In the genomic region with DNA sequence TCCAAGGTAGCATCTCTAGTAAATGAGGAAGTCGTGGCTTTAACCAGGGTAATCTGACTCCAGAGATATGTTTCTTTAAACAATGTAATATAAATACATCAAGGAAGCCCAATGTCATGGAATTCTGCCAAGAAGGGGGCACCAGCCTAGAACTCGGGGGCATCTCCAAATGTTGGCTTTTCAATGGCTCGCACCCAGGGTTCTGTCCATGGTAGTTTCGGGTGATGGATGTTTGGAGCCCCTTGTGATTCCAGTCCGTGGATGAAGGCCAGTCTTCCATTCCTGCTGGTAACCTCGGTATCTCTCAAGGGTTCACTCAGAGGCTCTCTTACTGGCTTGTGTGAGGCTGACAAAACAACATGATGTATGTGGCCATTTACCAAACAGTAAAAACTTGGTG, we compare ENCODE assay signal across 28 cellular contexts.
"Had no signal": no experiment of that assay in that cellular context is flagged by ENCODE, and none has a peak within 500 bp of the region (broad histone marks: within the 10 kb centered on the region; RNA-seq: fewer than 3 reads in every experiment).

No MANE protein-coding gene starts in this region.

- H3K9me3 ChIP-seq: stomach, suprapubic skin, testis, thoracic aorta, thyroid gland, tibial artery, tibial nerve, transverse colon, upper lobe of left lung, upper lobe of right lung, uterus, vagina had no signal

- H3K4me1 Mint-ChIP-seq: stimulated activated effector memory CD8-positive, alpha-beta T cell treated with anti-CD3 and anti-CD28 coated beads, Interleukin-12 subunit alpha, Interleukin-12 subunit beta, amount 100 ng/mL, for 72 hours; stimulated activated memory B cell treated with anti-CD40 and anti-IgM and Interleukin-4, amounts not matched to agents 10 μg/mL and 1 μg/mL and 100 μg/mL, for 72 hours; stimulated activated naive B cell treated with anti-CD40 and anti-IgM and Interleukin-4, amounts not matched to agents 10 μg/mL and 1 μg/mL and 100 μg/mL, for 72 hours; stimulated activated naive CD8-positive, alpha-beta T cell treated with anti-CD3 and anti-CD28 coated beads, Interleukin-15, amount 100 ng/mL, for 72 hours had no signal

- H3K27ac ChIP-seq: stomach, suprapubic skin, testis, thoracic aorta, thyroid gland, tibial artery, tibial nerve, transverse colon, upper lobe of left lung, upper lobe of right lung, uterus, vagina had no signal

- H3K27ac Mint-ChIP-seq: stimulated activated effector memory CD8-positive, alpha-beta T cell treated with anti-CD3 and anti-CD28 coated beads, Interleukin-12 subunit alpha, Interleukin-12 subunit beta, amount 100 ng/mL, for 72 hours; stimulated activated memory B cell treated with anti-CD40 and anti-IgM and Interleukin-4, amounts not matched to agents 10 μg/mL and 1 μg/mL and 100 μg/mL, for 72 hours; stimulated activated naive B cell treated with anti-CD40 and anti-IgM and Interleukin-4, amounts not matched to agents 10 μg/mL and 1 μg/mL and 100 μg/mL, for 72 hours; stimulated activated naive CD8-positive, alpha-beta T cell treated with anti-CD3 and anti-CD28 coated beads, Interleukin-15, amount 100 ng/mL, for 72 hours; stimulated activated naive CD8-positive, alpha-beta T cell treated with anti-CD3 and anti-CD28 coated beads, Interleukin-15, Interleukin-2, amounts not matched to agents 100 ng/mL and 50 ng/mL, for 24 hours; type B pancreatic cell had no signal

- H3K27me3 Mint-ChIP-seq: stimulated activated memory B cell treated with anti-CD40 and anti-IgM and Interleukin-4, amounts not matched to agents 10 μg/mL and 1 μg/mL and 100 μg/mL, for 72 hours; stimulated activated naive B cell treated with anti-CD40 and anti-IgM and Interleukin-4, amounts not matched to agents 10 μg/mL and 1 μg/mL and 100 μg/mL, for 72 hours; stimulated activated naive CD8-positive, alpha-beta T cell treated with anti-CD3 and anti-CD28 coated beads, Interleukin-15, amount 100 ng/mL, for 72 hours; stimulated activated naive CD8-positive, alpha-beta T cell treated with anti-CD3 and anti-CD28 coated beads, Interleukin-15, Interleukin-2, amounts not matched to agents 100 ng/mL and 50 ng/mL, for 24 hours; type B pancreatic cell had no signal

- H3K9me3 Mint-ChIP-seq: stimulated activated memory B cell treated with anti-CD40 and anti-IgM and Interleukin-4, amounts not matched to agents 10 μg/mL and 1 μg/mL and 100 μg/mL, for 72 hours; stimulated activated naive CD8-positive, alpha-beta T cell treated with anti-CD3 and anti-CD28 coated beads, Interleukin-15, Interleukin-2, amounts not matched to agents 100 ng/mL and 50 ng/mL, for 24 hours; type B pancreatic cell had no signal

- H3K27me3 ChIP-seq: stomach, suprapubic skin, testis, thyroid gland, tibial artery, tibial nerve, transverse colon, upper lobe of left lung, upper lobe of right lung, vagina had no signal

- DNase-seq: stimulated activated CD4-positive, alpha-beta T cell treated with anti-CD3 and anti-CD28 coated beads, Interleukin-2, amount 100 ng/mL, for 48 hours; stimulated activated CD4-positive, alpha-beta T cell treated with anti-CD3 and anti-CD28 coated beads, Interleukin-4, amount 100 ng/mL, for 1 hour; stimulated activated CD4-positive, alpha-beta T cell treated with anti-CD3 and anti-CD28 coated beads, Interleukin-4, amount 100 ng/mL, for 24 hours; stimulated activated CD4-positive, alpha-beta T cell treated with anti-CD3 and anti-CD28 coated beads, Interleukin-4, amount 100 ng/mL, for 4 hours; stimulated activated CD8-positive, alpha-beta memory T cell treated with anti-CD3 and anti-CD28 coated beads, Interleukin-4, amount 100 ng/mL, for 48 hours; stimulated activated naive B cell treated with anti-CD40 and anti-IgM and Interleukin-4, amounts not matched to agents 10 μg/mL and 1 μg/mL and 100 μg/mL, for 72 hours; stimulated activated naive CD4-positive, alpha-beta T cell; stimulated activated naive CD4-positive, alpha-beta T cell treated with Interleukin-2 at 50 U/mL for 16 hours; stimulated activated naive CD8-positive, alpha-beta T cell treated with anti-CD3 and anti-CD28 coated beads, Interleukin-15, amount 100 ng/mL, for 72 hours; stimulated activated naive CD8-positive, alpha-beta T cell treated with anti-CD3 and anti-CD28 coated beads, Interleukin-15, Interleukin-2, amounts not matched to agents 100 U/mL and 50 U/mL, for 24 hours; stomach; substantia nigra; testis; thyroid gland; tibial artery; transverse colon; trophoblast cell; upper lobe of left lung; upper lobe of right lung; uterus had no signal

- H3K4me3 ChIP-seq: stomach, suprapubic skin, testis, thoracic aorta, thyroid gland, tibial artery, tibial nerve, transverse colon, upper lobe of left lung, upper lobe of right lung, uterus, vagina had no signal

- H3K36me3 ChIP-seq: stomach, suprapubic skin, thoracic aorta, thyroid gland, tibial artery, tibial nerve, transverse colon, upper lobe of left lung, upper lobe of right lung, uterus, vagina had no signal

- H3K36me3 Mint-ChIP-seq: stimulated activated effector memory CD8-positive, alpha-beta T cell treated with anti-CD3 and anti-CD28 coated beads, Interleukin-12 subunit alpha, Interleukin-12 subunit beta, amount 100 ng/mL, for 72 hours; stimulated activated memory B cell treated with anti-CD40 and anti-IgM and Interleukin-4, amounts not matched to agents 10 μg/mL and 1 μg/mL and 100 μg/mL, for 72 hours; stimulated activated naive B cell treated with anti-CD40 and anti-IgM and Interleukin-4, amounts not matched to agents 10 μg/mL and 1 μg/mL and 100 μg/mL, for 72 hours; type B pancreatic cell had no signal

- ATAC-seq: stimulated activated effector memory CD8-positive, alpha-beta T cell treated with anti-CD3 and anti-CD28 coated beads, Interleukin-12 subunit alpha, Interleukin-12 subunit beta, amount 100 ng/mL, for 72 hours; stimulated activated memory B cell treated with anti-CD40 and anti-IgM and Interleukin-4, amounts not matched to agents 10 μg/mL and 1 μg/mL and 100 μg/mL, for 72 hours; stimulated activated naive B cell treated with anti-CD40 and anti-IgM and Interleukin-4, amounts not matched to agents 10 μg/mL and 1 μg/mL and 100 μg/mL, for 72 hours; stimulated activated naive CD8-positive, alpha-beta T cell treated with anti-CD3 and anti-CD28 coated beads, Interleukin-15, amount 100 ng/mL, for 72 hours; stimulated activated naive CD8-positive, alpha-beta T cell treated with anti-CD3 and anti-CD28 coated beads, Interleukin-15, Interleukin-2, amounts not matched to agents 100 U/mL and 50 U/mL, for 24 hours; upper lobe of right lung had no signal

- H3K4me3 Mint-ChIP-seq: stimulated activated effector memory CD8-positive, alpha-beta T cell treated with anti-CD3 and anti-CD28 coated beads, Interleukin-12 subunit alpha, Interleukin-12 subunit beta, amount 100 ng/mL, for 72 hours; stimulated activated memory B cell treated with anti-CD40 and anti-IgM and Interleukin-4, amounts not matched to agents 10 μg/mL and 1 μg/mL and 100 μg/mL, for 72 hours; stimulated activated naive B cell treated with anti-CD40 and anti-IgM and Interleukin-4, amounts not matched to agents 10 μg/mL and 1 μg/mL and 100 μg/mL, for 72 hours; stimulated activated naive CD8-positive, alpha-beta T cell treated with anti-CD3 and anti-CD28 coated beads, Interleukin-15, amount 100 ng/mL, for 72 hours; stimulated activated naive CD8-positive, alpha-beta T cell treated with anti-CD3 and anti-CD28 coated beads, Interleukin-15, Interleukin-2, amounts not matched to agents 100 ng/mL and 50 ng/mL, for 24 hours; type B pancreatic cell had no signal

- H3K4me1 ChIP-seq: stomach, suprapubic skin, testis, thyroid gland, tibial artery, tibial nerve, transverse colon, upper lobe of left lung, upper lobe of right lung, uterus, vagina had no signal
